1 cellular context compared by ENCODE assay signal in genomic region chr14:23034498-23035302, GRCh38.
A peak's percentile ranks its signal among the peaks of the same experiment; 100 is the strongest.
TF ChIP-seq lines count a peak whose summit lies in the region.

TSS of gene PSMB5 (minus strand) at chr14:23034900. CDS start at chr14:23034881, 19 bp downstream.

TF ChIP-seq in K562, 482 proteins besides CTCF, POLR2A, EP300 and RAD21 (continued from another document and continues in another):
- TF ChIP-seq, protein P1, sequence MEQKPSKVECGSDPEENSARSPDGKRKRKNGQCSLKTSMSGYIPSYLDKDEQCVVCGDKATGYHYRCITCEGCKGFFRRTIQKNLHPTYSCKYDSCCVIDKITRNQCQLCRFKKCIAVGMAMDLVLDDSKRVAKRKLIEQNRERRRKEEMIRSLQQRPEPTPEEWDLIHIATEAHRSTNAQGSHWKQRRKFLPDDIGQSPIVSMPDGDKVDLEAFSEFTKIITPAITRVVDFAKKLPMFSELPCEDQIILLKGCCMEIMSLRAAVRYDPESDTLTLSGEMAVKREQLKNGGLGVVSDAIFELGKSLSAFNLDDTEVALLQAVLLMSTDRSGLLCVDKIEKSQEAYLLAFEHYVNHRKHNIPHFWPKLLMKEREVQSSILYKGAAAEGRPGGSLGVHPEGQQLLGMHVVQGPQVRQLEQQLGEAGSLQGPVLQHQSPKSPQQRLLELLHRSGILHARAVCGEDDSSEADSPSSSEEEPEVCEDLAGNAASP (IDR thresholded peaks at IDR 0.05), result no peak
- TF ChIP-seq, protein P2, sequence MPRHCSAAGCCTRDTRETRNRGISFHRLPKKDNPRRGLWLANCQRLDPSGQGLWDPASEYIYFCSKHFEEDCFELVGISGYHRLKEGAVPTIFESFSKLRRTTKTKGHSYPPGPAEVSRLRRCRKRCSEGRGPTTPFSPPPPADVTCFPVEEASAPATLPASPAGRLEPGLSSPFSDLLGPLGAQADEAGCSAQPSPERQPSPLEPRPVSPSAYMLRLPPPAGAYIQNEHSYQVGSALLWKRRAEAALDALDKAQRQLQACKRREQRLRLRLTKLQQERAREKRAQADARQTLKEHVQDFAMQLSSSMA (CRISPR knock-in tag; IDR thresholded peaks at IDR 0.05), result no peak
- TF ChIP-seq SOX6 (IDR thresholded peaks at IDR 0.05), result no peak
- peak; percentile 66; the same call in 1 of the 2 replicates for TF ChIP-seq MEF2D (tag; conservative IDR thresholded peaks at IDR 0.05; ENCODE audit: low read depth)
- TF ChIP-seq TAF15 (IDR thresholded peaks at IDR 0.05; ENCODE audit: low read depth, low read length), result no peak
- TF ChIP-seq SRSF7 (optimal IDR thresholded peaks at IDR 0.05; ENCODE audit: low read depth, low read length), result no peak
- TF ChIP-seq BRD9 (IDR thresholded peaks at IDR 0.05; ENCODE audit: low read depth, partially characterized antibody), result peak; percentile 24
- peak; percentile 84 for TF ChIP-seq ATF3 (IDR thresholded peaks at IDR 0.05)
- TF ChIP-seq ATF3 (CRISPR knock-in tag; conservative IDR thresholded peaks at IDR 0.05), result peak; percentile 71; the same call in 1 of the 2 replicates
- no peak for TF ChIP-seq ZBTB34 (CRISPR knock-in tag; IDR thresholded peaks at IDR 0.05)
- TF ChIP-seq MYBL2 (IDR thresholded peaks at IDR 0.05; ENCODE audit: low read depth), result peak; percentile 80
- TF ChIP-seq MYBL2 (CRISPR knock-in tag; IDR thresholded peaks at IDR 0.05; ENCODE audit: borderline replicate concordance), result no peak
- no peak for TF ChIP-seq ZNF561 (CRISPR knock-in tag; conservative IDR thresholded peaks at IDR 0.05)
- no peak for TF ChIP-seq ZNF668 (CRISPR knock-in tag; IDR thresholded peaks at IDR 0.05)
- TF ChIP-seq, protein P3, sequence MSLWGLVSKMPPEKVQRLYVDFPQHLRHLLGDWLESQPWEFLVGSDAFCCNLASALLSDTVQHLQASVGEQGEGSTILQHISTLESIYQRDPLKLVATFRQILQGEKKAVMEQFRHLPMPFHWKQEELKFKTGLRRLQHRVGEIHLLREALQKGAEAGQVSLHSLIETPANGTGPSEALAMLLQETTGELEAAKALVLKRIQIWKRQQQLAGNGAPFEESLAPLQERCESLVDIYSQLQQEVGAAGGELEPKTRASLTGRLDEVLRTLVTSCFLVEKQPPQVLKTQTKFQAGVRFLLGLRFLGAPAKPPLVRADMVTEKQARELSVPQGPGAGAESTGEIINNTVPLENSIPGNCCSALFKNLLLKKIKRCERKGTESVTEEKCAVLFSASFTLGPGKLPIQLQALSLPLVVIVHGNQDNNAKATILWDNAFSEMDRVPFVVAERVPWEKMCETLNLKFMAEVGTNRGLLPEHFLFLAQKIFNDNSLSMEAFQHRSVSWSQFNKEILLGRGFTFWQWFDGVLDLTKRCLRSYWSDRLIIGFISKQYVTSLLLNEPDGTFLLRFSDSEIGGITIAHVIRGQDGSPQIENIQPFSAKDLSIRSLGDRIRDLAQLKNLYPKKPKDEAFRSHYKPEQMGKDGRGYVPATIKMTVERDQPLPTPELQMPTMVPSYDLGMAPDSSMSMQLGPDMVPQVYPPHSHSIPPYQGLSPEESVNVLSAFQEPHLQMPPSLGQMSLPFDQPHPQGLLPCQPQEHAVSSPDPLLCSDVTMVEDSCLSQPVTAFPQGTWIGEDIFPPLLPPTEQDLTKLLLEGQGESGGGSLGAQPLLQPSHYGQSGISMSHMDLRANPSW (CRISPR knock-in tag; IDR thresholded peaks at IDR 0.05), result no peak
- TF ChIP-seq TSC22D4 (tag; IDR thresholded peaks at IDR 0.05), result no peak
- TF ChIP-seq CBX2 (IDR thresholded peaks at IDR 0.05; ENCODE audit: insufficient read depth, low read length, poor library complexity, severe bottlenecking), result no peak
- TF ChIP-seq, protein P4, sequence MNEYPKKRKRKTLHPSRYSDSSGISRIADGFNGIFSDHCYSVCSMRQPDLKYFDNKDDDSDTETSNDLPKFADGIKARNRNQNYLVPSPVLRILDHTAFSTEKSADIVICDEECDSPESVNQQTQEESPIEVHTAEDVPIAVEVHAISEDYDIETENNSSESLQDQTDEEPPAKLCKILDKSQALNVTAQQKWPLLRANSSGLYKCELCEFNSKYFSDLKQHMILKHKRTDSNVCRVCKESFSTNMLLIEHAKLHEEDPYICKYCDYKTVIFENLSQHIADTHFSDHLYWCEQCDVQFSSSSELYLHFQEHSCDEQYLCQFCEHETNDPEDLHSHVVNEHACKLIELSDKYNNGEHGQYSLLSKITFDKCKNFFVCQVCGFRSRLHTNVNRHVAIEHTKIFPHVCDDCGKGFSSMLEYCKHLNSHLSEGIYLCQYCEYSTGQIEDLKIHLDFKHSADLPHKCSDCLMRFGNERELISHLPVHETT (CRISPR knock-in tag; conservative IDR thresholded peaks at IDR 0.05 in 1 of 2, IDR thresholded peaks at IDR 0.05 in 1 of 2), result peak in 1 of 2 experiments; percentile 88; a peak in 2 of 4 replicates
- TF ChIP-seq ZNF23 (CRISPR knock-in tag; IDR thresholded peaks at IDR 0.05), result no peak
- TF ChIP-seq ZZZ3 (IDR thresholded peaks at IDR 0.05), result no peak
- TF ChIP-seq ZNF740 (CRISPR knock-in tag; IDR thresholded peaks at IDR 0.05), result no peak
- no peak for TF ChIP-seq ZNF740 (tag; IDR thresholded peaks at IDR 0.05)
- TF ChIP-seq ZNF57 (CRISPR knock-in tag; IDR thresholded peaks at IDR 0.05), result no peak
- TF ChIP-seq SIN3A (IDR thresholded peaks at IDR 0.05; ENCODE audit: borderline replicate concordance in 2 of 2, control insufficient read depth in 1 of 2, low read depth in 2 of 2, low read length in 2 of 2), result peak in 1 of 2 experiments; percentile 58; a peak in 2 of 4 replicates
- peak; percentile 93 for TF ChIP-seq NFE2 (IDR thresholded peaks at IDR 0.05; ENCODE audit: low read depth)
- no peak for TF ChIP-seq ZNF431 (CRISPR knock-in tag; IDR thresholded peaks at IDR 0.05)
- no peak for TF ChIP-seq TFE3 (CRISPR knock-in tag; IDR thresholded peaks at IDR 0.05)
- TF ChIP-seq, protein P5, sequence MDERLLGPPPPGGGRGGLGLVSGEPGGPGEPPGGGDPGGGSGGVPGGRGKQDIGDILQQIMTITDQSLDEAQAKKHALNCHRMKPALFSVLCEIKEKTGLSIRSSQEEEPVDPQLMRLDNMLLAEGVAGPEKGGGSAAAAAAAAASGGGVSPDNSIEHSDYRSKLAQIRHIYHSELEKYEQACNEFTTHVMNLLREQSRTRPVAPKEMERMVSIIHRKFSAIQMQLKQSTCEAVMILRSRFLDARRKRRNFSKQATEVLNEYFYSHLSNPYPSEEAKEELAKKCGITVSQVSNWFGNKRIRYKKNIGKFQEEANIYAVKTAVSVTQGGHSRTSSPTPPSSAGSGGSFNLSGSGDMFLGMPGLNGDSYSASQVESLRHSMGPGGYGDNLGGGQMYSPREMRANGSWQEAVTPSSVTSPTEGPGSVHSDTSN (CRISPR knock-in tag; IDR thresholded peaks at IDR 0.05; ENCODE audit: low read depth), result no peak
- TF ChIP-seq, protein P5 (tag; conservative IDR thresholded peaks at IDR 0.05; ENCODE audit: low read depth), result no peak
- TF ChIP-seq, protein P6, sequence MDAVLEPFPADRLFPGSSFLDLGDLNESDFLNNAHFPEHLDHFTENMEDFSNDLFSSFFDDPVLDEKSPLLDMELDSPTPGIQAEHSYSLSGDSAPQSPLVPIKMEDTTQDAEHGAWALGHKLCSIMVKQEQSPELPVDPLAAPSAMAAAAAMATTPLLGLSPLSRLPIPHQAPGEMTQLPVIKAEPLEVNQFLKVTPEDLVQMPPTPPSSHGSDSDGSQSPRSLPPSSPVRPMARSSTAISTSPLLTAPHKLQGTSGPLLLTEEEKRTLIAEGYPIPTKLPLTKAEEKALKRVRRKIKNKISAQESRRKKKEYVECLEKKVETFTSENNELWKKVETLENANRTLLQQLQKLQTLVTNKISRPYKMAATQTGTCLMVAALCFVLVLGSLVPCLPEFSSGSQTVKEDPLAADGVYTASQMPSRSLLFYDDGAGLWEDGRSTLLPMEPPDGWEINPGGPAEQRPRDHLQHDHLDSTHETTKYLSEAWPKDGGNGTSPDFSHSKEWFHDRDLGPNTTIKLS (IDR thresholded peaks at IDR 0.05; ENCODE audit: borderline replicate concordance, low read depth), result peak; percentile 69; the same call in 1 of the 2 replicates
- TF ChIP-seq HIVEP1 (CRISPR knock-in tag; IDR thresholded peaks at IDR 0.05), result no peak
- no peak for TF ChIP-seq MTA2 (IDR thresholded peaks at IDR 0.05; ENCODE audit: low read depth)
- TF ChIP-seq JUN (IDR thresholded peaks at IDR 0.05; ENCODE audit: borderline replicate concordance, low read depth, low read length), result peak; percentile 25; the same call in 1 of the 2 replicates
- no peak for TF ChIP-seq JUN (CRISPR knock-in tag; IDR thresholded peaks at IDR 0.05; ENCODE audit: borderline replicate concordance)
- no peak for TF ChIP-seq DACH1 (IDR thresholded peaks at IDR 0.05; ENCODE audit: partially characterized antibody)
- no peak for TF ChIP-seq HMGN3 (IDR thresholded peaks at IDR 0.05; ENCODE audit: borderline replicate concordance, extremely low read depth, insufficient read length, low read depth, low read length)
- TF ChIP-seq ZNF395 (CRISPR knock-in tag; IDR thresholded peaks at IDR 0.05), result peak; percentile 77; the same call in 1 of the 2 replicates
- TF ChIP-seq ZKSCAN1 (IDR thresholded peaks at IDR 0.05; ENCODE audit: low read depth, low read length), result no peak
- no peak for TF ChIP-seq WHSC1 (IDR thresholded peaks at IDR 0.05; ENCODE audit: low read length)
- TF ChIP-seq DPF2 (IDR thresholded peaks at IDR 0.05), result peak; percentile 25; the same call in 1 of the 2 replicates
- TF ChIP-seq E4F1 (CRISPR knock-in tag; IDR thresholded peaks at IDR 0.05; ENCODE audit: borderline replicate concordance), result no peak
